Comparison of ENCODE assay signal across 8 cellular contexts in genomic region chr7:118183586-118184391, GRCh38. TPM values are rescaled to one million over a fixed set of nuclear protein-coding genes. Genes with fewer than 3 reads are reported as not detected.
DNase-seq lines count a peak whose midpoint lies in the region; ATAC-seq and TF ChIP-seq lines count a peak whose summit lies in the region.

TSS of gene LSM8 (plus strand) at chr7:118184164. CDS start at chr7:118184224, 60 bp downstream.

- peaks cover 57% of the 10 kb centered on the region for H3K79me2 ChIP-seq in mammary epithelial cell (ENCODE audit: insufficient read depth, low read length)

- peaks cover 5% of the 10 kb centered on the region for H3K4me1 ChIP-seq in mammary epithelial cell (ENCODE audit: insufficient read depth, low read length)
- H3K4me1 ChIP-seq in skeletal muscle tissue (ENCODE audit: control insufficient read depth in 3 of 3, insufficient read depth in 3 of 3, low read length in 3 of 3): peaks cover 10 to 20% (median 17%) of the 10 kb centered on the region in 3 donors

- in situ Hi-C loops in ACHN (cut with HindIII; ENCODE audit: low pct_ligation_motif_present, low pct_unique_long_range_greater_than_20kb, low sequenced_read_pairs) (no loop called here), mammary epithelial cell (cut with MboI; ENCODE audit: low sequenced_read_pairs in 2 of 2) (no loop called here)

- 3% methylated on average over 36 of the region's 64 CpGs for WGBS in mammary epithelial cell (ENCODE audit: low coverage, missing lambda C conversion rate)

- peak within 1 kb of the TSS; percentile 98 for H3K9ac ChIP-seq in mammary epithelial cell (ENCODE audit: insufficient read depth, low read length)
- H3K9ac ChIP-seq in skeletal muscle tissue (ENCODE audit: low read depth in 1 of 3, low read length in 3 of 3): peak within 1 kb of the TSS; percentile 72 to 99 (median 93)

- peak within 1 kb of the TSS; percentile 87 for H3K4me3 ChIP-seq in WERI-Rb-1 (ENCODE audit: low read depth, low read length)
- H3K4me3 ChIP-seq in mammary epithelial cell (replicated peaks in 1 of 3; ENCODE audit: insufficient read depth in 1 of 3, low read depth in 2 of 3, low read length in 3 of 3): peak within 1 kb of the TSS; percentile 65 to 90 (median 86)
- peak within 1 kb of the TSS; percentile 86 for H3K4me3 ChIP-seq in iPS-18c (ENCODE audit: insufficient read depth, low read depth, low read length)
- H3K4me3 ChIP-seq in skeletal muscle tissue (ENCODE audit: low read length in 3 of 3): peak within 1 kb of the TSS; percentile 80 to 95 (median 89)

- CTCF ChIA-PET in mammary epithelial cell (lab: Charles Lee; ENCODE audit: low non-redundant PET): no interaction called here

- TF ChIP-seq CTCF in WERI-Rb-1 (IDR thresholded peaks at IDR 0.05; ENCODE audit: low read depth, low read length) (no peak), mammary epithelial cell (conservative IDR thresholded peaks at IDR 0.05 in 1 of 2, IDR thresholded peaks at IDR 0.05 in 1 of 2; ENCODE audit: extremely low read depth in 1 of 2, insufficient read depth in 1 of 2, low read depth in 1 of 2, low read length in 2 of 2) (no peak)

- peaks cover 33% of the 10 kb centered on the region for H3K36me3 ChIP-seq in WERI-Rb-1
- H3K36me3 ChIP-seq in mammary epithelial cell (ENCODE audit: insufficient read depth, low read length): peaks cover 10% of the 10 kb centered on the region
- peaks cover 1 to 16% (median 3%) of the 10 kb centered on the region in 3 donors for H3K36me3 ChIP-seq in skeletal muscle tissue (ENCODE audit: control insufficient read depth in 3 of 3, insufficient read depth in 3 of 3, low read length in 3 of 3)

- intact Hi-C loops in mammary epithelial cell (cut with micrococcal nuclease): no loop called here

- DNase-seq in ACHN (peak; percentile 100), NCI-H2227 (lab: John Stamatoyannopoulos, UW; ENCODE audit: unreplicated experiment) (peak; percentile 99), WERI-Rb-1 (peak; percentile 96), mammary epithelial cell (peak; percentile 96)

- H3K27me3 ChIP-seq in WERI-Rb-1 (ENCODE audit: insufficient read depth, low read depth, severe bottlenecking) (no peaks in the 10 kb centered on the region), mammary epithelial cell (ENCODE audit: insufficient read depth, low read length) (no peaks in the 10 kb centered on the region), skeletal muscle tissue (ENCODE audit: control insufficient read depth in 3 of 3, insufficient read depth in 3 of 3, low read length in 3 of 3) (no peaks in the 10 kb centered on the region)

- peak within 1 kb of the TSS; percentile 85 for H2AFZ ChIP-seq in mammary epithelial cell (ENCODE audit: low read depth, low read length)

- peak within 1 kb of the TSS; percentile 98 for H3K27ac ChIP-seq in WERI-Rb-1
- H3K27ac ChIP-seq in mammary epithelial cell (ENCODE audit: insufficient read depth, low read depth, low read length): peak within 1 kb of the TSS; percentile 92
- peak within 1 kb of the TSS; percentile 81 for H3K27ac ChIP-seq in skeletal muscle tissue (ENCODE audit: low read depth, low read length)

- TSS peak; percentile 90 for BruUV-seq in mammary epithelial cell (replicated peaks; lab: Mats Ljungman, UMichigan)

- no peaks in the 10 kb centered on the region for H4K20me1 ChIP-seq in mammary epithelial cell (ENCODE audit: insufficient read depth, low read length)

- H3K9me3 ChIP-seq in WERI-Rb-1 (ENCODE audit: severe bottlenecking) (peaks cover 2% of the 10 kb centered on the region), mammary epithelial cell (replicated peaks; ENCODE audit: insufficient read depth, low read length) (no peaks in the 10 kb centered on the region), iPS-18c (ENCODE audit: control insufficient read depth, insufficient read depth, low read length) (no peaks in the 10 kb centered on the region), skeletal muscle tissue (ENCODE audit: control insufficient read depth in 3 of 3, low read length in 3 of 3) (no peaks in the 10 kb centered on the region)

- dilution Hi-C loops in mammary epithelial cell (cut with HindIII; ENCODE audit: low sequenced_read_pairs): no loop called here

- ATAC-seq in GM18873 (IDR thresholded peaks at IDR 0.05; ENCODE audit: low FRiP score, unreplicated experiment): peak; percentile 98
- ATAC-seq in HG03139 (IDR thresholded peaks at IDR 0.05; ENCODE audit: unreplicated experiment): peak; percentile 98

- H3K4me2 ChIP-seq in mammary epithelial cell (ENCODE audit: insufficient read depth, low read depth, low read length): peak within 1 kb of the TSS; percentile 89

RNA-seq across cellular contexts. Expression of gene LSM8, which starts in this region (rescaled TPM):
- total RNA-seq in mammary epithelial cell (10 to 100 TPM; 23.7 to 37.4 TPM), skeletal muscle tissue (20.9 TPM)
- polyA plus RNA-seq in mammary epithelial cell: 47.6 TPM
- 12.6 TPM for polyA minus RNA-seq in mammary epithelial cell

Comparison
In these comparisons a context has a peak if more than half of its experiments do, and no peak if none do; other contexts are left out.
1. Peak in every context shown above with its lines: DNase-seq, ATAC-seq, H3K4me3 ChIP-seq and H3K27ac ChIP-seq.